Comparison of ENCODE assay signal across 11 cellular contexts in genomic region chr5:76583163-76584047, GRCh38. TPM values are rescaled to one million over a fixed set of nuclear protein-coding genes. Genes with fewer than 3 reads are reported as not detected.
A peak's percentile ranks its signal among the peaks of the same experiment; 100 is the strongest.
DNase-seq lines count a peak whose midpoint lies in the region; ATAC-seq, FAIRE-seq and TF ChIP-seq lines count a peak whose summit lies in the region.
"Had no signal": no experiment of that assay in that cellular context is flagged by ENCODE, and none has a peak within 500 bp of the region (broad histone marks: within the 10 kb centered on the region; RNA-seq: fewer than 3 reads in every experiment).

No MANE protein-coding gene starts in this region.

- no peak overlapping the region for H3K27ac Mint-ChIP-seq in HFFc6

- no peak overlapping the region for H3K4me3 Mint-ChIP-seq in HFFc6

- POLR2A ChIA-PET in HepG2 (lab: Yijun Ruan, JAX): no interaction called here

- no peak for FAIRE-seq in HepG2 (lab: Jason Lieb, UNC)

- TF ChIP-seq CTCF in HFFc6 (IDR thresholded peaks at IDR 0.05) (peak; percentile 80), astrocyte of the spinal cord (IDR thresholded peaks at IDR 0.05; ENCODE audit: low read depth, low read length) (peak; percentile 56), HepG2 (CRISPR knock-in tag; IDR thresholded peaks at IDR 0.05) (peak; percentile 14; the same call in 1 of the 2 replicates), lower leg skin (IDR thresholded peaks at IDR 0.05) (no peak)

- no peaks in the 10 kb centered on the region for H3K79me2 ChIP-seq in HepG2 (ENCODE audit: insufficient read depth, low read length)

- H2AFZ ChIP-seq in HepG2 (ENCODE audit: low read length): no peak overlapping the region

- H3K4me3 ChIP-seq in BLaER1 (no peak overlapping the region), astrocyte of the spinal cord (ENCODE audit: low read depth, low read length) (no peak overlapping the region), HepG2 (replicated peaks in 1 of 3; ENCODE audit: insufficient read depth in 1 of 3, low read depth in 2 of 3, low read length in 3 of 3) (no peak overlapping the region), lower leg skin (ENCODE audit: low read depth, poor library complexity, severe bottlenecking) (no peak overlapping the region)

- CTCF ChIA-PET in HepG2 (lab: Yijun Ruan, JAX; ENCODE audit: low intra/inter-chr PET ratio, low total read pairs): interaction anchor here (0.9 to 1.2 kb wide), 2 partner anchors 180 to 245 kb away, joined by 3 to 9 read pairs; partner anchors contain the start of gene IQGAP2

- in situ Hi-C loops in astrocyte of the spinal cord (cut with HindIII; ENCODE audit: low sequenced_read_pairs): no loop called here
- in situ Hi-C loops in HepG2 (cut with HindIII; ENCODE audit: extremely low pct_ligation_motif_present, low pct_unique_long_range_greater_than_20kb): no loop called here

- H3K27me3 ChIP-seq in BLaER1: no peaks in the 10 kb centered on the region
- H3K27me3 ChIP-seq in HepG2 (ENCODE audit: control insufficient read depth in 1 of 2, insufficient read depth in 2 of 2, low read length in 2 of 2): no peaks in the 10 kb centered on the region; a peak in 1 of 5 replicates

- DNase-seq in HFFc6 (no peak), astrocyte of the spinal cord (ENCODE audit: low read depth, low spot score) (peak; percentile 39), HepG2 (ENCODE audit: low spot score) (no peak), D341Med (ENCODE audit: low spot score) (no peak), NOMO-1 (lab: John Stamatoyannopoulos, UW; ENCODE audit: unreplicated experiment in 2 of 2) (no peak), lower leg skin (ENCODE audit: low spot score in 2 of 2) (no peak), GDM1 (lab: John Stamatoyannopoulos, UW) (no peak)
- DNase-seq: left ventricle myocardium superior, NCI-H1105 treated with DMSO at 0.1 percent for 48 hours had no signal

- TF ChIP-seq RAD21 in HepG2 (CRISPR knock-in tag; IDR thresholded peaks at IDR 0.05): no peak

- peak overlapping the region; percentile 19; the same call in 1 of the 2 replicates for H3K4me2 ChIP-seq in BLaER1
- H3K4me2 ChIP-seq in HepG2 (ENCODE audit: low read depth, low read length): no peak overlapping the region

- WGBS in HepG2 (ENCODE audit: low lambda C conversion rate): 79% methylated on average over 7 of the region's 7 CpGs
- WGBS in lower leg skin, 2 donors: 39 to 46% methylated on average over 7 of the region's 7 CpGs

- H3K4me1 Mint-ChIP-seq in HFFc6 (ENCODE audit: low read depth): no peaks in the 10 kb centered on the region

- H3K9ac ChIP-seq in BLaER1: no peak overlapping the region
- H3K9ac ChIP-seq in HepG2 (ENCODE audit: insufficient read depth, low read depth, low read length): no peak overlapping the region

- H3K9me3 ChIP-seq in BLaER1 (no peaks in the 10 kb centered on the region), HepG2 (ENCODE audit: low read length) (no peaks in the 10 kb centered on the region)

- TF ChIP-seq POLR2A in HepG2 (IDR thresholded peaks at IDR 0.05; ENCODE audit: insufficient read depth in 1 of 2, low read depth in 2 of 2, low read length in 2 of 2): no peak
- no peak for TF ChIP-seq POLR2A in lower leg skin (IDR thresholded peaks at IDR 0.05)

- H3K27me3 Mint-ChIP-seq in HFFc6 (ENCODE audit: insufficient read depth): peaks cover 24% of the 10 kb centered on the region

- intact Hi-C loops in HepG2 (cut with micrococcal nuclease; ENCODE audit: unreplicated experiment) (loop anchor here (5.0 kb wide), 1 partner anchor 181 kb away; the partner anchor contains the start of gene IQGAP2), lower leg skin (cut with DNase I; ENCODE audit: low total_unique reads) (no loop called here)

- H4K20me1 ChIP-seq in BLaER1 (peaks cover 5% of the 10 kb centered on the region; the same call in 1 of the 2 replicates), HepG2 (ENCODE audit: insufficient read depth, low read length) (no peaks in the 10 kb centered on the region; the same call in 1 of the 2 replicates)

- H3K27ac ChIP-seq in BLaER1 (no peak overlapping the region), HepG2 (ENCODE audit: extremely low read length, insufficient read depth, low read length) (no peak overlapping the region)

- H3K36me3 Mint-ChIP-seq in HFFc6 (ENCODE audit: low read depth): no peaks in the 10 kb centered on the region

- H3K36me3 ChIP-seq in BLaER1 (peaks cover 22% of the 10 kb centered on the region), HepG2 (replicated peaks in 1 of 2; ENCODE audit: control insufficient read depth in 1 of 2, insufficient read depth in 2 of 2, low read length in 2 of 2) (peaks cover 2 to 9% of the 10 kb centered on the region in 2 experiments; a peak in 3 of 5 replicates)

- no TSS peak for BruUV-seq in HepG2 (replicated peaks; lab: Mats Ljungman, UMichigan)

- ATAC-seq in HepG2: no peak
- ATAC-seq: left ventricle myocardium superior had no signal

- TF ChIP-seq EP300 in HepG2 (IDR thresholded peaks at IDR 0.05; ENCODE audit: low read depth in 2 of 2, low read length in 2 of 2) (no peak), HepG2 (CRISPR knock-in tag; IDR thresholded peaks at IDR 0.05; ENCODE audit: borderline replicate concordance) (no peak)

- H3K4me1 ChIP-seq in BLaER1 (peaks cover 33% of the 10 kb centered on the region), HepG2 (ENCODE audit: insufficient read depth, low read length) (peaks cover 5% of the 10 kb centered on the region)

- H3K9me3 Mint-ChIP-seq in HFFc6: no peaks in the 10 kb centered on the region

TF ChIP-seq in HepG2, 621 proteins besides CTCF, POLR2A, EP300 and RAD21:
- no peak for TF ChIP-seq ZNF33B (CRISPR knock-in tag; IDR thresholded peaks at IDR 0.05)
- no peak for TF ChIP-seq HOXA7 (CRISPR knock-in tag; IDR thresholded peaks at IDR 0.05)
- TF ChIP-seq CBX2 (IDR thresholded peaks at IDR 0.05; ENCODE audit: low read depth, low read length): no peak
- no peak for TF ChIP-seq CBX2 (CRISPR knock-in tag; IDR thresholded peaks at IDR 0.05; ENCODE audit: low read depth)
- no peak for TF ChIP-seq ZNF552 (CRISPR knock-in tag; IDR thresholded peaks at IDR 0.05; ENCODE audit: borderline replicate concordance)
- TF ChIP-seq STAG1 (CRISPR knock-in tag; IDR thresholded peaks at IDR 0.05): peak; percentile 62

RNA-seq across cellular contexts. Expression of gene F2RL2, which starts 39.8 kb away (rescaled TPM):
- total RNA-seq in HFFc6 (2021; fragmentation: NEBNext Ultra II Directional; extraction: Animal tissue kit (Norgen Biotek cat#: 25700)): 10 to 100 TPM; 40.8 to 87.2 (median 54.3) TPM
- not detected in 2 replicates for total RNA-seq in HepG2 (2016; rRNA removed; fragmentation: Illumina TruSeq; extraction: Trizol)
- not detected in 2 replicates for total RNA-seq in HepG2 (2016; cell fraction: cytosol; rRNA removed; fragmentation: Illumina TruSeq; extraction: Trizol; ENCODE audit: low read depth)
- not detected in 2 replicates for total RNA-seq in HepG2 (2016; cell fraction: insoluble cytoplasmic fraction; rRNA removed; fragmentation: Illumina TruSeq; extraction: Trizol)
- total RNA-seq in HepG2 (2016; cell fraction: membrane; rRNA removed; fragmentation: Illumina TruSeq; extraction: Trizol): not detected in 2 replicates
- not detected in 2 replicates for total RNA-seq in HepG2 (2016; cell fraction: nucleus; rRNA removed; fragmentation: Illumina TruSeq; extraction: Trizol)
- polyA plus RNA-seq in HepG2 (2011; rRNA removed): not detected in 2 replicates
- not detected in 2 replicates for polyA plus RNA-seq in HepG2 (2011; cell fraction: cytosol; rRNA removed)
- polyA plus RNA-seq in HepG2 (2011; cell fraction: nucleus; rRNA removed): not detected in 2 replicates
- 0.05 and 0.09 TPM in 2 replicates for polyA plus RNA-seq in HepG2 (2012)
- not detected in 2 replicates for polyA plus RNA-seq in HepG2 (2016; cell fraction: cytosol; fragmentation: Illumina TruSeq; extraction: Trizol; ENCODE audit: low read depth)
- not detected in 2 replicates for polyA plus RNA-seq in HepG2 (2016; cell fraction: insoluble cytoplasmic fraction; fragmentation: Illumina TruSeq; extraction: Trizol; ENCODE audit: low read depth)
- polyA plus RNA-seq in HepG2 (2016; cell fraction: membrane; fragmentation: Illumina TruSeq; extraction: Trizol; ENCODE audit: low read depth): not detected in 2 replicates
- not detected in 2 replicates for polyA plus RNA-seq in HepG2 (2016; cell fraction: nucleus; fragmentation: Illumina TruSeq; extraction: Trizol; ENCODE audit: insufficient read depth, low read depth)
- 0.58 TPM in 1 of 2 replicates, not detected in the other for polyA minus RNA-seq in HepG2 (2011; rRNA and poly(A)+ RNA removed; ENCODE audit: low replicate concordance)
- not detected in 2 replicates for polyA minus RNA-seq in HepG2 (2011; cell fraction: cytosol; rRNA and poly(A)+ RNA removed)
- polyA minus RNA-seq in HepG2 (2011; cell fraction: nucleus; rRNA and poly(A)+ RNA removed): not detected in 2 replicates
- total RNA-seq in lower leg skin: 1 to 10 TPM in 3 of 4 donors, under 1 TPM in 1; 0.55 to 1.8 (median 1.2) TPM
- total RNA-seq: activated CD8-positive, alpha-beta memory T cell treated with anti-CD3 and anti-CD28 coated beads for 36 hours had no signal

Comparison
In these comparisons a context has a peak if more than half of its experiments do, and no peak if none do; other contexts are left out.
1. CTCF ChIP-seq: peak in HFFc6 (single experiment), astrocyte of the spinal cord (single experiment) and HepG2 (single experiment); none in lower leg skin (0 of 3).
2. RNA of gene F2RL2, which starts 39.8 kb away (total RNA-seq): 40.8 to 87.2 TPM in HFFc6; 0.55 to 1.8 TPM in lower leg skin and not detected in HepG2; every median in the first group is over 10 times any median in the second.